In the genomic region with DNA sequence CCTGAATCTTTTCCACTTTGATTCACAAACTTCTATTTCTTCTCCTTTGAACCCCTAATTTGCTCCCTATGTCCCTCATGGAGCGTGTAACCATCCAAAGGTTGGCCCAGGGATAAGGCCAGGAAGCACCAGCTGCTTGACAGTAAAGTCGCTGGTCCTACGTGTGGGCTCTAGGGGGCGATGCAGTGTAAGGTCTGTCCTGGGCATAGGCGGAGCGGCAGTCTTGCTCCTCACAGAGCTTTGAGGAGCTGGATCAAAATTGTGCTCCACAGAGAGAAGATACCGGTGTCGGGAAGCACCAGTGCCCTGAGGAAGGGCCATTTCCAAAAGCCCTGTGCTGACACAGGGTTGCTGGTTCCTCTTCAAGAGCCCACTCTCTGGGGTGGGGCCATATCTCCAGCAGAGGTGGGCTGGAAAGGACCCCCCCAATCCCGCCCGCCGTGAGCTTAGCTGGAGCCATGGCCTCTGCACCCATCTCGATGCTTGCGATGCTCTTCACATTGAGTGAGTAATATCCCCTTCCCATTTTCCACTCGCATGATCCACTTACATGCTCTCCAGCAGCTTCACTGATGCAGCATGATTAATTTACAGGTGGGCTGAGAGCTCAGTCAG, we compare ENCODE assay signal across 9 cellular contexts. TPM values are rescaled to one million over a fixed set of nuclear protein-coding genes. Genes with fewer than 3 reads are reported as not detected.
DNase-seq lines count a peak whose midpoint lies in the region; ATAC-seq, FAIRE-seq and TF ChIP-seq lines count a peak whose summit lies in the region.
"Had no signal": no experiment of that assay in that cellular context is flagged by ENCODE, and none has a peak within 500 bp of the region (broad histone marks: within the 10 kb centered on the region; RNA-seq: fewer than 3 reads in every experiment).

No MANE protein-coding gene starts in this region.

- BruUV-seq in GM12878 (replicated peaks; lab: Mats Ljungman, UMichigan), result no TSS peak

- intact Hi-C loops in GM12878 (cut with micrococcal nuclease; ENCODE audit: unreplicated experiment), result no loop called here

- DNase-seq in NCI-H2196 (lab: John Stamatoyannopoulos, UW; ENCODE audit: unreplicated experiment) (peak; percentile 2), NCI-H2196 treated with DMSO at 0.1 percent for 48 hours (lab: John Stamatoyannopoulos, UW; ENCODE audit: unreplicated experiment) (no peak), GM12878 (ENCODE audit: low read depth, low spot score) (no peak), renal cortical epithelial cell (ENCODE audit: low read depth) (peak; percentile 6), AG08395 (ENCODE audit: low spot score) (no peak)

- H3K27me3 ChIP-seq in OCI-LY3 (ENCODE audit: low read depth, low read length), result peaks cover 56% of the 10 kb centered on the region
- H3K27me3 ChIP-seq in GM12878 (replicated peaks in 1 of 2; ENCODE audit: control insufficient read depth in 2 of 2, insufficient read depth in 2 of 2, low read length in 1 of 2), result peaks cover 0 to 3% of the 10 kb centered on the region in 2 experiments; a peak in 1 of 4 replicates
- H3K27me3 ChIP-seq: BLaER1 had no signal

- POLR2A ChIA-PET in GM12878 (lab: Charles Lee), result no interaction called here

- no peaks in the 10 kb centered on the region for H3K9me3 ChIP-seq in OCI-LY3 (ENCODE audit: insufficient read depth, low read length)
- no peaks in the 10 kb centered on the region for H3K9me3 ChIP-seq in GM12878 (replicated peaks; ENCODE audit: control insufficient read depth, insufficient read depth, low read length)
- H3K9me3 ChIP-seq: BLaER1 had no signal

- TF ChIP-seq EP300 in GM12878 (IDR thresholded peaks at IDR 0.05; ENCODE audit: borderline replicate concordance in 1 of 2, control insufficient read depth in 1 of 2, low read depth in 2 of 2, low read length in 2 of 2), result no peak

- no peak for TF ChIP-seq POLR2A in GM12878 (IDR thresholded peaks at IDR 0.05; ENCODE audit: low read depth, low read length)

- no peak for FAIRE-seq in GM12878 (lab: Jason Lieb, UNC)

- RAD21 ChIA-PET in GM12878 (lab: Charles Lee; ENCODE audit: unreplicated experiment), result no interaction called here

- in situ Hi-C loops in GM12878 (cut with MboI), result no loop called here

- H3K27ac ChIP-seq in OCI-LY3 (ENCODE audit: low read length) (no peak overlapping the region), GM12878 (ENCODE audit: control insufficient read depth, insufficient read depth) (no peak overlapping the region)
- H3K27ac ChIP-seq: BLaER1 had no signal

- CTCF ChIA-PET in GM12878 (lab: Yijun Ruan, JAX), result interaction anchor here (1.0 to 2.6 kb wide), 7 partner anchors 8 to 128 kb away, joined by 3 to 18 read pairs (median 3); no protein-coding TSS in a partner anchor

- H3K9ac ChIP-seq in OCI-LY3 (ENCODE audit: low read length) (no peak overlapping the region), GM12878 (ENCODE audit: control insufficient read depth, insufficient read depth, low read length) (no peak overlapping the region)
- H3K9ac ChIP-seq: BLaER1 had no signal

- TF ChIP-seq RAD21 in GM12878 (IDR thresholded peaks at IDR 0.05; ENCODE audit: insufficient read depth, low read depth, low read length), result 0 out of 2 replicates have a peak, but pooled peaks have one; percentile 6

- peak; percentile 70 for ATAC-seq in GM12878
- ATAC-seq in HG02678 (IDR thresholded peaks at IDR 0.05; ENCODE audit: unreplicated experiment), result no peak
- no peak for ATAC-seq in GM21381 (IDR thresholded peaks at IDR 0.05; ENCODE audit: unreplicated experiment)

- H3K79me2 ChIP-seq in OCI-LY3 (ENCODE audit: low read length) (no peaks in the 10 kb centered on the region), GM12878 (ENCODE audit: control insufficient read depth, insufficient read depth, low read length) (no peaks in the 10 kb centered on the region)

- SMC1A ChIA-PET in GM12878 (lab: Charles Lee; ENCODE audit: uncharacterized antibody, unreplicated experiment), result no interaction called here

- TF ChIP-seq CTCF in OCI-LY3 (IDR thresholded peaks at IDR 0.05; ENCODE audit: low read depth, low read length) (peak; percentile 56), GM12878 (IDR thresholded peaks at IDR 0.05 in 2 of 3, conservative IDR thresholded peaks at IDR 0.05 in 1 of 3; ENCODE audit: control insufficient read depth in 2 of 3, extremely low read depth in 1 of 3, insufficient read depth in 1 of 3, low read depth in 3 of 3, low read length in 3 of 3) (peak; percentile 31 to 46 (median 44); a peak in 4 of 6 replicates)

- no peaks in the 10 kb centered on the region for H4K20me1 ChIP-seq in OCI-LY3 (ENCODE audit: insufficient read depth, low read length)
- no peaks in the 10 kb centered on the region for H4K20me1 ChIP-seq in GM12878 (ENCODE audit: control insufficient read depth, insufficient read depth)
- H4K20me1 ChIP-seq: BLaER1 had no signal

- H3K36me3 ChIP-seq in OCI-LY3 (replicated peaks; ENCODE audit: low read depth, low read length) (no peaks in the 10 kb centered on the region), GM12878 (ENCODE audit: control insufficient read depth in 2 of 2, insufficient read depth in 2 of 2, low read length in 1 of 2) (no peaks in the 10 kb centered on the region)
- H3K36me3 ChIP-seq: BLaER1 had no signal

- H3K4me1 ChIP-seq in OCI-LY3 (ENCODE audit: low read length) (no peaks in the 10 kb centered on the region), GM12878 (ENCODE audit: control insufficient read depth, insufficient read depth, low read length) (no peaks in the 10 kb centered on the region)

- no peak overlapping the region for H2AFZ ChIP-seq in OCI-LY3 (ENCODE audit: low read depth, low read length)
- no peak overlapping the region for H2AFZ ChIP-seq in GM12878 (ENCODE audit: control insufficient read depth, low read depth, low read length)

- H3K4me3 ChIP-seq in OCI-LY3 (ENCODE audit: low read length) (no peak overlapping the region), GM12878 (no peak overlapping the region)
- H3K4me3 ChIP-seq: BLaER1 had no signal

- no peak overlapping the region for H3K4me2 ChIP-seq in OCI-LY3 (ENCODE audit: low read length)
- H3K4me2 ChIP-seq in GM12878 (ENCODE audit: control insufficient read depth, insufficient read depth), result no peak overlapping the region
- H3K4me2 ChIP-seq: BLaER1 had no signal

- 47% methylated on average over 14 of the region's 14 CpGs for WGBS in GM12878 (ENCODE audit: insufficient coverage, insufficient replicate concordance, low lambda C conversion rate, missing lambda C conversion rate)

TF ChIP-seq in GM12878, 131 proteins besides CTCF, POLR2A, EP300 and RAD21 (continues in another document):
- TF ChIP-seq CREB1 (IDR thresholded peaks at IDR 0.05; ENCODE audit: low read depth), result no peak
- no peak for TF ChIP-seq ZNF687 (IDR thresholded peaks at IDR 0.05)
- no peak for TF ChIP-seq YY1 (IDR thresholded peaks at IDR 0.05; ENCODE audit: low read depth, low read length)
- no peak for TF ChIP-seq PAX5 (IDR thresholded peaks at IDR 0.05; ENCODE audit: borderline replicate concordance, low read depth, low read length)
- no peak for TF ChIP-seq BMI1 (IDR thresholded peaks at IDR 0.05; ENCODE audit: borderline replicate concordance)
- no peak for TF ChIP-seq SIN3A (IDR thresholded peaks at IDR 0.05; ENCODE audit: low read depth, low read length)
- no peak for TF ChIP-seq LARP7 (IDR thresholded peaks at IDR 0.05)

RNA-seq across cellular contexts. Expression of gene OR4E1, which starts 49.9 kb away (rescaled TPM):
- not detected in 2 replicates for total RNA-seq in GM12878 (2013; cell fraction: nucleolus; rRNA removed)
- total RNA-seq in GM12878 (2014; rRNA removed) (not detected in 2 replicates), GM12878 (2014; rRNA removed; fragmentation: Illumina TruSeq; extraction: Trizol) (not detected in 2 replicates), GM12878 (2021) (not detected in 2 replicates), renal cortical epithelial cell (not detected in 2 replicates)
- polyA plus RNA-seq in GM12878 (2011; ENCODE audit: low read depth), result not detected
- polyA plus RNA-seq in GM12878 (2011; rRNA removed) (not detected in 2 replicates), GM12878 (2014; fragmentation: Illumina TruSeq; extraction: Trizol) (not detected in 2 replicates), GM12878 (2014; fragmentation: Nextera tagmentation; extraction: Ambion mirVana) (not detected), GM12878 (2014; rRNA removed) (not detected in 2 replicates), GM12878 (2016; fragmentation: Nextera tagmentation; extraction: Ambion mirVana) (not detected)
- not detected in 2 replicates for polyA plus RNA-seq in GM12878 (2011; cell fraction: cytosol; rRNA removed)
- not detected in 2 replicates for polyA plus RNA-seq in GM12878 (2011; cell fraction: nucleus; rRNA removed)
- not detected in 2 replicates for polyA plus RNA-seq in GM12878 (2012)
- polyA minus RNA-seq in GM12878 (2011; rRNA and poly(A)+ RNA removed), result not detected in 2 replicates
- polyA minus RNA-seq in GM12878 (2011; cell fraction: cytosol; rRNA and poly(A)+ RNA removed), result not detected in 2 replicates
- polyA minus RNA-seq in GM12878 (2011; cell fraction: nucleus; rRNA and poly(A)+ RNA removed), result not detected in 2 replicates

Comparison
In these comparisons a context has a peak if more than half of its experiments do, and no peak if none do; other contexts are left out.
1. DNase-seq: peak in NCI-H2196 (single experiment) and renal cortical epithelial cell (single experiment); none in NCI-H2196 treated with DMSO at 0.1 percent for 48 hours (single experiment), GM12878 (single experiment) and AG08395 (single experiment).